ENCODE assay signal across 8 cellular contexts in genomic region chr16:4514606-4515005, GRCh38. TPM values are rescaled to one million over a fixed set of nuclear protein-coding genes. Genes with fewer than 3 reads are reported as not detected.
A peak's percentile ranks its signal among the peaks of the same experiment; 100 is the strongest.
DNase-seq lines count a peak whose midpoint lies in the region; ATAC-seq and TF ChIP-seq lines count a peak whose summit lies in the region.

No MANE protein-coding gene starts in this region.

- no peak overlapping the region for H3K4me3 Mint-ChIP-seq in activated CD4-positive, alpha-beta T cell treated with anti-CD3 and anti-CD28 coated beads for 36 hours
- H3K4me3 Mint-ChIP-seq in activated naive CD8-positive, alpha-beta T cell treated with anti-CD3 and anti-CD28 coated beads, Interleukin-2, amount 50 U/mL, for 24 hours: peak overlapping the region; percentile 35

- H3K4me1 ChIP-seq in right lobe of liver: no peaks in the 10 kb centered on the region
- H3K4me1 ChIP-seq in subcutaneous abdominal adipose tissue (ENCODE audit: control insufficient read depth in 5 of 5, insufficient read depth in 5 of 5, low read length in 5 of 5): peaks cover 11 to 58% (median 38%) of the 10 kb centered on the region in 5 donors

- WGBS in right lobe of liver (ENCODE audit: insufficient coverage, low coverage, low lambda C conversion rate, missing lambda C conversion rate): 55% methylated on average over 2 of the region's 7 CpGs

- peaks cover 25% of the 10 kb centered on the region for H3K36me3 Mint-ChIP-seq in activated CD4-positive, alpha-beta T cell treated with anti-CD3 and anti-CD28 coated beads for 36 hours (ENCODE audit: low read depth)
- H3K36me3 Mint-ChIP-seq in activated naive CD8-positive, alpha-beta T cell treated with anti-CD3 and anti-CD28 coated beads, Interleukin-2, amount 50 U/mL, for 24 hours (ENCODE audit: low read depth): peaks cover 23% of the 10 kb centered on the region

- H3K9me3 ChIP-seq in right lobe of liver (no peaks in the 10 kb centered on the region), subcutaneous abdominal adipose tissue (ENCODE audit: control insufficient read depth in 5 of 5, low read length in 5 of 5) (no peaks in the 10 kb centered on the region)

- POLR2A ChIA-PET in activated CD4-positive, alpha-beta T cell treated with anti-CD3 and anti-CD28 coated beads for 36 hours (lab: Charles Lee): interaction anchor here (0.7 kb wide), 1 partner anchor 429 kb away, joined by 3 read pairs; no protein-coding TSS in a partner anchor

- no peaks in the 10 kb centered on the region for H3K27me3 Mint-ChIP-seq in activated CD4-positive, alpha-beta T cell treated with anti-CD3 and anti-CD28 coated beads for 36 hours
- no peaks in the 10 kb centered on the region for H3K27me3 Mint-ChIP-seq in activated naive CD8-positive, alpha-beta T cell treated with anti-CD3 and anti-CD28 coated beads, Interleukin-2, amount 50 U/mL, for 24 hours

- H3K4me1 Mint-ChIP-seq in activated CD4-positive, alpha-beta T cell treated with anti-CD3 and anti-CD28 coated beads for 36 hours: peaks cover 43% of the 10 kb centered on the region
- peaks cover 50% of the 10 kb centered on the region for H3K4me1 Mint-ChIP-seq in activated naive CD8-positive, alpha-beta T cell treated with anti-CD3 and anti-CD28 coated beads, Interleukin-2, amount 50 U/mL, for 24 hours

- no peaks in the 10 kb centered on the region for H3K9me3 Mint-ChIP-seq in activated CD4-positive, alpha-beta T cell treated with anti-CD3 and anti-CD28 coated beads for 36 hours (ENCODE audit: low read depth)
- H3K9me3 Mint-ChIP-seq in activated naive CD8-positive, alpha-beta T cell treated with anti-CD3 and anti-CD28 coated beads, Interleukin-2, amount 50 U/mL, for 24 hours: no peaks in the 10 kb centered on the region

- no peak for TF ChIP-seq CTCF in right lobe of liver (IDR thresholded peaks at IDR 0.05)

- no peak for DNase-seq in activated CD4-positive, alpha-beta T cell treated with anti-CD3 and anti-CD28 coated beads for 36 hours
- DNase-seq in activated CD4-positive, alpha-beta T cell treated with anti-CD3 and anti-CD28 coated beads, Interleukin-2, amount 50 U/mL, for 4 hours: no peak
- no peak for DNase-seq in activated naive CD8-positive, alpha-beta T cell treated with anti-CD3 and anti-CD28 coated beads, Interleukin-2, amount 50 U/mL, for 24 hours
- DNase-seq in right lobe of liver (no peak), NCI-H345 (lab: John Stamatoyannopoulos, UW) (no peak), NCI-H2107 treated with DMSO at 0.1 percent for 48 hours (lab: John Stamatoyannopoulos, UW; ENCODE audit: unreplicated experiment) (no peak), foreskin melanocyte (no peak)

- CTCF ChIA-PET in activated CD4-positive, alpha-beta T cell treated with anti-CD3 and anti-CD28 coated beads for 36 hours (lab: Charles Lee): interaction anchor here (0.9 to 3.5 kb wide), 6 partner anchors 9 to 109 kb away, joined by 3 to 19 read pairs (median 7); no protein-coding TSS in a partner anchor

- intact Hi-C loops in activated CD4-positive, alpha-beta T cell treated with anti-CD3 and anti-CD28 coated beads for 36 hours (cut with DNase I, micrococcal nuclease): no loop called here
- intact Hi-C loops in right lobe of liver (cut with DNase I): no loop called here

- no peak for ATAC-seq in activated CD4-positive, alpha-beta T cell treated with anti-CD3 and anti-CD28 coated beads for 36 hours
- no peak for ATAC-seq in activated naive CD8-positive, alpha-beta T cell treated with anti-CD3 and anti-CD28 coated beads, Interleukin-2, amount 50 U/mL, for 24 hours
- ATAC-seq in right lobe of liver: peak in 3 of 4 donors; percentile 5 to 14 (median 11)

- no peak for TF ChIP-seq POLR2A in right lobe of liver (IDR thresholded peaks at IDR 0.05)

- H3K36me3 ChIP-seq in right lobe of liver (peaks cover 0 to 27% (median 9%) of the 10 kb centered on the region in 4 donors), subcutaneous abdominal adipose tissue (ENCODE audit: control insufficient read depth in 5 of 5, insufficient read depth in 5 of 5, low read length in 5 of 5) (peaks cover 0 to 43% (median 32%) of the 10 kb centered on the region in 5 donors)

- peak overlapping the region; percentile 2 to 63 (median 37) for H3K9ac ChIP-seq in subcutaneous abdominal adipose tissue (ENCODE audit: low read length in 5 of 5)

- H3K4me3 ChIP-seq in right lobe of liver (no peak overlapping the region), subcutaneous abdominal adipose tissue (ENCODE audit: low read depth in 1 of 5, low read length in 5 of 5) (peak overlapping the region in 3 of 5 donors; percentile 6 to 17 (median 16))

- H3K27me3 ChIP-seq in right lobe of liver (no peaks in the 10 kb centered on the region), subcutaneous abdominal adipose tissue (ENCODE audit: control insufficient read depth in 5 of 5, insufficient read depth in 4 of 5, low read length in 5 of 5) (no peaks in the 10 kb centered on the region)

- H3K27ac ChIP-seq in right lobe of liver (peak overlapping the region in 2 of 3 donors; percentile 28 to 41), subcutaneous abdominal adipose tissue (ENCODE audit: low read depth, low read length) (peak overlapping the region; percentile 19)

- H3K27ac Mint-ChIP-seq in activated CD4-positive, alpha-beta T cell treated with anti-CD3 and anti-CD28 coated beads for 36 hours: peak overlapping the region; percentile 68
- peak overlapping the region; percentile 81 for H3K27ac Mint-ChIP-seq in activated naive CD8-positive, alpha-beta T cell treated with anti-CD3 and anti-CD28 coated beads, Interleukin-2, amount 50 U/mL, for 24 hours

RNA-seq across cellular contexts. Expression of gene CDIP1, which starts 24.0 kb away (rescaled TPM):
- 10 to 100 TPM; 28.3 to 30.2 TPM for total RNA-seq in activated CD4-positive, alpha-beta T cell treated with anti-CD3 and anti-CD28 coated beads for 36 hours
- total RNA-seq in right lobe of liver: 10 to 100 TPM; 15.7 to 23.2 (median 18.4) TPM

RNA-seq across cellular contexts. Expression of gene HMOX2, which starts 38.4 kb away (rescaled TPM):
- total RNA-seq in activated CD4-positive, alpha-beta T cell treated with anti-CD3 and anti-CD28 coated beads for 36 hours: 10 to 100 TPM; 67.7 to 80.2 TPM
- total RNA-seq in right lobe of liver: 10 to 100 TPM; 39.7 to 74.7 (median 55.4) TPM

RNA-seq across cellular contexts. Expression of gene NMRAL1, which starts 40.2 kb away (rescaled TPM):
- total RNA-seq in activated CD4-positive, alpha-beta T cell treated with anti-CD3 and anti-CD28 coated beads for 36 hours: 10 to 100 TPM; 27.1 to 29.5 TPM
- 10 to 100 TPM; 19.9 to 44.0 (median 35.5) TPM for total RNA-seq in right lobe of liver

RNA-seq across cellular contexts. Expression of gene C16orf96, which starts 41.5 kb away (rescaled TPM):
- under 1 TPM; 0.09 to 0.18 TPM for total RNA-seq in activated CD4-positive, alpha-beta T cell treated with anti-CD3 and anti-CD28 coated beads for 36 hours
- total RNA-seq in right lobe of liver: under 1 TPM in 5 of 6 experiments, not detected in 1; 0.06 to 0.24 (median 0.16) TPM

Comparison
In these comparisons a context has a peak if more than half of its experiments do, and no peak if none do; other contexts are left out.
1. ATAC-seq: peak in right lobe of liver (3 of 4); none in activated CD4-positive, alpha-beta T cell treated with anti-CD3 and anti-CD28 coated beads for 36 hours (single experiment) and activated naive CD8-positive, alpha-beta T cell treated with anti-CD3 and anti-CD28 coated beads, Interleukin-2, amount 50 U/mL, for 24 hours (single experiment).
2. H3K4me3 ChIP-seq: peak in subcutaneous abdominal adipose tissue (3 of 5); none in right lobe of liver (0 of 3).